Comparison of ENCODE assay signal across 8 cellular contexts in the genomic region with DNA sequence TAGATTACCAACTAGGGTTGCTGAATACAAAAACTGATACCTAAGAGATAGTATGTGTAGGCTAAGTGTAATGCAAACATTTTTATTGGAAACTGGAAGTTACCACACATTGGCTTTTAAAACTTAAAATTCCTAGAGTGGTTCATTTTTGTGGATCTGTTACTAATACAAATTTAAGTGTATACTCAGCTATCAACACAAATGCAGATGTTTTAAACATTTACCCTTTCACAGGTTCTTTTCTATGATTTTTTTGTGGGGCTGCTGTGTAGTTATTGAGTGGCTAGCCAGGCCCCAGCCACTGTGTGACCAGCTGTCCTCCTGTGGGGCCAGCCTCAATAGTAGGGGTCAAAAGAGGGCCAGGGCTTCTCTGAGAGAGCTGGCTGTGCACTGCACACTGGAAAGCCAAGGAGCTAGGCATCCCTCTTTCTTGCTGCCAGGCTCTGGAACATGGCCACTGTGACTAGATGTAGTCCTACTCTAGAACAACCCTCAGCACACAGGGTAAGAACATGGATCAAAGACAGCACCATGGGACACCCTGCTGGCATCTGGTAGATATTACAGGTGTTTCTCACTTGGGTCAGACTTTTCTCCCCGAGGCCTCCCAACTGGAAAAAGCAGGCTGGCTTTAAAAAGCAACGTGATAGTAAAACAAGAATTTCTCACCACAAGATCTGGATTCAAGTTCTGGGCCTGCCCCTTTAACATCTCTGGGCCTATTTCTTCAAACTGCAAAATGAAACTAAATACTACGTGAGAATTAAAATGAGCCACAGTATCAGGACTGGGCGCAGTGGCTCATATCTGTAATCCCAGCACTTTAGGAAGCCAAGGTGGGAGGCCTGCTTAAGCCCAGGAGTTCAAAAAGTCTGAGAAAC. TPM values are rescaled to one million over a fixed set of nuclear protein-coding genes. Genes with fewer than 3 reads are reported as not detected.
DNase-seq lines count a peak whose midpoint lies in the region; ATAC-seq lines count a peak whose summit lies in the region.

No MANE protein-coding gene starts in this region.

- H3K4me1 ChIP-seq in endocrine pancreas (ENCODE audit: control insufficient read depth, insufficient read depth, low read length), result peaks cover 36% of the 10 kb centered on the region
- H3K4me1 ChIP-seq in mesodermal cell (ENCODE audit: control insufficient read depth, insufficient read depth, low read length, poor library complexity, severe bottlenecking), result peaks cover 12% of the 10 kb centered on the region

- no peaks in the 10 kb centered on the region for H3K36me3 ChIP-seq in endocrine pancreas (ENCODE audit: control insufficient read depth, insufficient read depth, low read length)
- H3K36me3 ChIP-seq in mesodermal cell (ENCODE audit: control insufficient read depth, insufficient read depth, low read length), result peaks cover 36% of the 10 kb centered on the region

- no peaks in the 10 kb centered on the region for H3K27me3 ChIP-seq in endocrine pancreas (ENCODE audit: control insufficient read depth, insufficient read depth, low read length)

- peak; percentile 79 for ATAC-seq in HG03432 (IDR thresholded peaks at IDR 0.05; ENCODE audit: unreplicated experiment)

- DNase-seq in SIG-M5 treated with dmso at 0.1 percent for 504 hours (lab: John Stamatoyannopoulos, UW; ENCODE audit: unreplicated experiment), result peak; percentile 89
- no peak for DNase-seq in SIG-M5 (lab: John Stamatoyannopoulos, UW)
- peak; percentile 93 for DNase-seq in NCI-H69 (lab: John Stamatoyannopoulos, UW)
- DNase-seq in activated CD4-positive, alpha-beta T cell treated with anti-CD3 and anti-CD28 coated beads, Interleukin-2, amount 50 U/mL, for 4 hours, result peak; percentile 49 to 50
- peak; percentile 48 for DNase-seq in stimulated activated naive CD4-positive, alpha-beta T cell treated with Interleukin-2 at 50 U/mL for 16 hours (lab: John Stamatoyannopoulos, UW)

- H3K9me3 ChIP-seq in endocrine pancreas (ENCODE audit: control insufficient read depth, low read length), result no peaks in the 10 kb centered on the region
- H3K9me3 ChIP-seq in mesodermal cell (ENCODE audit: control insufficient read depth, low read length), result no peaks in the 10 kb centered on the region

- H3K27ac ChIP-seq in mesodermal cell (ENCODE audit: low read depth, low read length, severe bottlenecking), result peak overlapping the region; percentile 37

- WGBS in mesodermal cell (ENCODE audit: insufficient coverage in 2 of 2), 2 experiments, result 72 to 73% methylated on average over 4 of the region's 4 CpGs

- H3K9ac ChIP-seq in endocrine pancreas (ENCODE audit: control insufficient read depth, insufficient read depth, low read length), result peak overlapping the region; percentile 26

- H3K4me3 ChIP-seq in endocrine pancreas (ENCODE audit: control insufficient read depth, insufficient read depth, low read length) (no peak overlapping the region), mesodermal cell (ENCODE audit: extremely low read depth, insufficient read depth, low read length, poor library complexity, severe bottlenecking) (no peak overlapping the region)

RNA-seq across cellular contexts. Expression of gene VEZF1, which starts 7.3 kb away (rescaled TPM):
- polyA plus RNA-seq in mesodermal cell (2013, experiment 1 of 2), result 80.2 TPM
- 79.5 TPM for polyA plus RNA-seq in mesodermal cell (2013, experiment 2 of 2)

RNA-seq across cellular contexts. Expression of gene SRSF1, which starts 11.7 kb away (rescaled TPM):
- 134 TPM for polyA plus RNA-seq in mesodermal cell (2013, experiment 1 of 2)
- 130 TPM for polyA plus RNA-seq in mesodermal cell (2013, experiment 2 of 2)

RNA-seq across cellular contexts. Expression of gene CUEDC1, which starts 40.1 kb away (rescaled TPM):
- 17.0 TPM for polyA plus RNA-seq in mesodermal cell (2013, experiment 1 of 2)
- polyA plus RNA-seq in mesodermal cell (2013, experiment 2 of 2), result 17.3 TPM
